In genomic region chr2:11477994-11478393, GRCh38 we compare ENCODE assay signal across 8 cellular contexts. TPM values are rescaled to one million over a fixed set of nuclear protein-coding genes. Genes with fewer than 3 reads are reported as not detected.
DNase-seq lines count a peak whose midpoint lies in the region; ATAC-seq and TF ChIP-seq lines count a peak whose summit lies in the region.

No MANE protein-coding gene starts in this region.

- no peaks in the 10 kb centered on the region for H3K36me3 Mint-ChIP-seq in activated T-helper 17 cell treated with anti-CD3 and anti-CD28 coated beads, Interleukin-2, amount 50 U/mL, for 72 hours (ENCODE audit: low read depth)

- no peaks in the 10 kb centered on the region for H3K27me3 ChIP-seq in thoracic aorta (replicated peaks; ENCODE audit: insufficient read depth)

- no peaks in the 10 kb centered on the region for H3K36me3 ChIP-seq in thoracic aorta

- no peak overlapping the region for H3K4me3 Mint-ChIP-seq in activated T-helper 17 cell treated with anti-CD3 and anti-CD28 coated beads, Interleukin-2, amount 50 U/mL, for 72 hours

- DNase-seq in COLO668 (lab: John Stamatoyannopoulos, UW; ENCODE audit: unreplicated experiment) (peak; percentile 93), KBM-7 (peak; percentile 68), RKO (ENCODE audit: low spot score) (peak; percentile 79), fibroblast of villous mesenchyme (ENCODE audit: low read depth) (peak; percentile 90), occipital lobe (lab: John Stamatoyannopoulos, UW) (peak; percentile 78), thoracic aorta (ENCODE audit: low spot score) (peak; percentile 65)

- TF ChIP-seq CTCF in fibroblast of villous mesenchyme (IDR thresholded peaks at IDR 0.05; ENCODE audit: insufficient read depth, low read depth, low read length), result peak; percentile 81
- peak; percentile 78 for TF ChIP-seq CTCF in thoracic aorta (IDR thresholded peaks at IDR 0.05)

- in situ Hi-C loops in KBM-7 (cut with MboI; ENCODE audit: low pct_unique_long_range_greater_than_20kb, low sequenced_read_pairs), result loop anchor here (25.0 kb wide), 1 partner anchor 109 kb away; no protein-coding TSS in a partner anchor

- H3K27ac ChIP-seq in thoracic aorta, result no peak overlapping the region

- H3K4me1 Mint-ChIP-seq in activated T-helper 17 cell treated with anti-CD3 and anti-CD28 coated beads, Interleukin-2, amount 50 U/mL, for 72 hours, result peaks cover under 1% of the 10 kb centered on the region

- H3K4me3 ChIP-seq in fibroblast of villous mesenchyme (ENCODE audit: low read depth, low read length), result no peak overlapping the region
- no peak overlapping the region for H3K4me3 ChIP-seq in thoracic aorta

- H3K27me3 Mint-ChIP-seq in activated T-helper 17 cell treated with anti-CD3 and anti-CD28 coated beads, Interleukin-2, amount 50 U/mL, for 72 hours, result peaks cover 27% of the 10 kb centered on the region

- H3K9me3 ChIP-seq in thoracic aorta, result no peaks in the 10 kb centered on the region

- no peaks in the 10 kb centered on the region for H3K9me3 Mint-ChIP-seq in activated T-helper 17 cell treated with anti-CD3 and anti-CD28 coated beads, Interleukin-2, amount 50 U/mL, for 72 hours

- peak; percentile 75 for ATAC-seq in GM19452 (IDR thresholded peaks at IDR 0.05; ENCODE audit: unreplicated experiment)
- ATAC-seq in activated T-helper 17 cell treated with anti-CD3 and anti-CD28 coated beads, Interleukin-2, amount 50 U/mL, for 72 hours (replicated peaks), result peak; percentile 72
- peak; percentile 50 for ATAC-seq in thoracic aorta (ENCODE audit: insufficient number of reproducible peaks, low FRiP score, low read depth)

- no peak overlapping the region for H3K27ac Mint-ChIP-seq in activated T-helper 17 cell treated with anti-CD3 and anti-CD28 coated beads, Interleukin-2, amount 50 U/mL, for 72 hours

- peaks cover 0 to 7% of the 10 kb centered on the region in 2 donors for H3K4me1 ChIP-seq in thoracic aorta (ENCODE audit: control insufficient read depth in 1 of 2, low read depth in 2 of 2)

RNA-seq across cellular contexts. Expression of gene E2F6, which starts 12.0 kb away (rescaled TPM):
- total RNA-seq in activated T-helper 17 cell treated with anti-CD3 and anti-CD28 coated beads, Interleukin-2, amount 50 U/mL, for 72 hours, result 1 to 10 TPM; 5.8 to 8.6 TPM
- total RNA-seq in fibroblast of villous mesenchyme, result 11.3 and 13.4 TPM in 2 replicates
- 13.3 TPM for total RNA-seq in occipital lobe
- 10 to 100 TPM in 1 of 2 donors, 1 to 10 TPM in 1; 4.2 to 16.6 TPM for total RNA-seq in thoracic aorta

RNA-seq across cellular contexts. Expression of gene GREB1, which starts 55.9 kb away (rescaled TPM):
- 1 to 10 TPM in 1 of 2 donors, under 1 TPM in 1; 0.95 to 1.0 TPM for total RNA-seq in activated T-helper 17 cell treated with anti-CD3 and anti-CD28 coated beads, Interleukin-2, amount 50 U/mL, for 72 hours
- under 0.01 TPM in 2 replicates for total RNA-seq in fibroblast of villous mesenchyme
- total RNA-seq in occipital lobe, result 1.4 TPM
- total RNA-seq in thoracic aorta, result 10 to 100 TPM in 1 of 2 donors, 1 to 10 TPM in 1; 2.4 to 13.5 TPM
